ENCODE assay signal across 15 cellular contexts in genomic region chr1:60911980-60912692, GRCh38.
DNase-seq lines count a peak whose midpoint lies in the region; ATAC-seq and TF ChIP-seq lines count a peak whose summit lies in the region.
"Had no signal": no experiment of that assay in that cellular context is flagged by ENCODE, and none has a peak within 500 bp of the region (broad histone marks: within the 10 kb centered on the region; RNA-seq: fewer than 3 reads in every experiment).

No MANE protein-coding gene starts in this region.

- BruUV-seq in A673 (replicated peaks; lab: Mats Ljungman, UMichigan): no TSS peak

- TF ChIP-seq CTCF in A673 (conservative IDR thresholded peaks at IDR 0.05; ENCODE audit: low read depth, low read length): no peak

- intact Hi-C loops in A673 (cut with micrococcal nuclease; ENCODE audit: unreplicated experiment) (no loop called here), right cardiac atrium (cut with DNase I) (no loop called here)

- WGBS in right cardiac atrium: 32% methylated on average over 9 of the region's 9 CpGs

- peaks cover 16% of the 10 kb centered on the region for H3K4me1 ChIP-seq in A673 (ENCODE audit: insufficient read depth, low read length, poor library complexity, severe bottlenecking)
- H3K4me1 ChIP-seq in right cardiac atrium (ENCODE audit: control insufficient read depth, insufficient read depth, low read length): peaks cover 6% of the 10 kb centered on the region
- H3K4me1 ChIP-seq: A549, testis had no signal

- H3K4me3 ChIP-seq in A673 (ENCODE audit: low read depth, low read length, poor library complexity, severe bottlenecking): no peak overlapping the region
- H3K4me3 ChIP-seq in right cardiac atrium (ENCODE audit: low read length): no peak overlapping the region
- H3K4me3 ChIP-seq: A549, adrenal gland, mucosa of descending colon, PC-9, testis had no signal

- H3K27me3 ChIP-seq in A673 (replicated peaks; ENCODE audit: insufficient read depth, low read depth, low read length, poor library complexity): no peaks in the 10 kb centered on the region
- H3K27me3 ChIP-seq in right cardiac atrium (ENCODE audit: control insufficient read depth, insufficient read depth): no peaks in the 10 kb centered on the region
- H3K27me3 ChIP-seq: adrenal gland, testis had no signal

- DNase-seq in A673 (ENCODE audit: low spot score) (peak; percentile 89), NCI-H1694 (lab: John Stamatoyannopoulos, UW) (peak; percentile 85), RPMI7951 (ENCODE audit: low read depth) (peak; percentile 4), right cardiac atrium (peak; percentile 49 to 81 (median 75))
- DNase-seq in stimulated activated CD4-positive, alpha-beta T cell treated with anti-CD3 and anti-CD28 coated beads, Interleukin-15, amount 100 ng/mL, for 24 hours: no peak
- DNase-seq in stimulated activated CD8-positive, alpha-beta memory T cell treated with anti-CD3 and anti-CD28 coated beads, Interleukin-4, amount 100 ng/mL, for 48 hours: no peak
- DNase-seq: activated CD8-positive, alpha-beta memory T cell treated with anti-CD3 and anti-CD28 coated beads, Interleukin-2, amount 10 ng/mL, durations not matched to agents 7 days and 5 days; effector CD8-positive, alpha-beta T cell; mucosa of descending colon; PC-9; testis had no signal

- H3K36me3 ChIP-seq in A673 (ENCODE audit: insufficient read depth, low read length, poor library complexity, severe bottlenecking): no peaks in the 10 kb centered on the region
- H3K36me3 ChIP-seq: adrenal gland had no signal

- H3K9me3 ChIP-seq in A673 (ENCODE audit: low read depth, low read length, poor library complexity, severe bottlenecking): no peaks in the 10 kb centered on the region
- H3K9me3 ChIP-seq in right cardiac atrium (ENCODE audit: control insufficient read depth, low read length): no peaks in the 10 kb centered on the region
- H3K9me3 ChIP-seq: A549, adrenal gland, mucosa of descending colon, testis had no signal

- peak overlapping the region; percentile 49 for H3K27ac ChIP-seq in A673 (ENCODE audit: low read depth, low read length, poor library complexity, severe bottlenecking)
- peak overlapping the region; percentile 48 for H3K27ac ChIP-seq in right cardiac atrium (ENCODE audit: low read length)
- H3K27ac ChIP-seq: A549, adrenal gland, PC-9, testis had no signal

- ATAC-seq in right cardiac atrium: peak; percentile 85 to 86
- no peak for ATAC-seq in GM21360 (IDR thresholded peaks at IDR 0.05; ENCODE audit: unreplicated experiment)
- ATAC-seq in HG03457 (IDR thresholded peaks at IDR 0.05; ENCODE audit: unreplicated experiment): no peak
- ATAC-seq: A549; activated CD8-positive, alpha-beta memory T cell treated with anti-CD3 and anti-CD28 coated beads, Interleukin-2, amount 10 ng/mL, durations not matched to agents 7 days and 5 days; mucosa of descending colon had no signal

- CTCF ChIA-PET in A673 (lab: Charles Lee): interaction anchor here (1.0 kb wide), 1 partner anchor 63 kb away, joined by 4 read pairs; no protein-coding TSS in a partner anchor

- POLR2A ChIA-PET in A673 (lab: Charles Lee; ENCODE audit: low non-redundant PET): no interaction called here

Comparison
In these comparisons a context has a peak if more than half of its experiments do, and no peak if none do; other contexts are left out.
1. DNase-seq: peak in A673 (single experiment), NCI-H1694 (single experiment), RPMI7951 (single experiment) and right cardiac atrium (3 of 3); none in stimulated activated CD4-positive, alpha-beta T cell treated with anti-CD3 and anti-CD28 coated beads, Interleukin-15, amount 100 ng/mL, for 24 hours (single experiment) and stimulated activated CD8-positive, alpha-beta memory T cell treated with anti-CD3 and anti-CD28 coated beads, Interleukin-4, amount 100 ng/mL, for 48 hours (single experiment).
2. ATAC-seq: peak in right cardiac atrium (2 of 2); none in GM21360 (single experiment) and HG03457 (single experiment).